ENCODE assay signal across 3 cellular contexts in the genomic region with DNA sequence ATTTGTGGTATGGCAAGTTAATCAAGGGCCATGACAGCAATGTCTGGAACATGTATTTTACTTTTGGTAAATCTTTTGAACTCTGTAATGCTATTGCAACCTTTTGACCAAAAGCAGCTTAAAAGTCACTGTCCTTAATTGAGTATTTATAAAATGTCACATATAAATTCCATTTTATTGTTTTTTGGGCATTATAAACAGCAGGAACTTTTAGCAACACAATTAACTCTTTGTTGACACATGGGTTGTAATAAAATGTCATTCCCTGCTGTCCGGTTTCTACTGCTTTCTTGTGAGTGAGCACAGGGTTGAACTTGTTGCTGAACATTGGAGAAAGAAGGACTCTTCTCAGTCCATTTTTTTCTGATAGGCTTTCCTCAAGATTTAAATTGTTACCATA.
"Had no signal": no experiment of that assay in that cellular context is flagged by ENCODE, and none has a peak within 500 bp of the region (broad histone marks: within the 10 kb centered on the region; RNA-seq: fewer than 3 reads in every experiment).

No MANE protein-coding gene starts in this region.

- DNase-seq: IMR-90, KBM-7, KG1 had no signal
